13 cellular contexts compared by ENCODE assay signal in the genomic region with DNA sequence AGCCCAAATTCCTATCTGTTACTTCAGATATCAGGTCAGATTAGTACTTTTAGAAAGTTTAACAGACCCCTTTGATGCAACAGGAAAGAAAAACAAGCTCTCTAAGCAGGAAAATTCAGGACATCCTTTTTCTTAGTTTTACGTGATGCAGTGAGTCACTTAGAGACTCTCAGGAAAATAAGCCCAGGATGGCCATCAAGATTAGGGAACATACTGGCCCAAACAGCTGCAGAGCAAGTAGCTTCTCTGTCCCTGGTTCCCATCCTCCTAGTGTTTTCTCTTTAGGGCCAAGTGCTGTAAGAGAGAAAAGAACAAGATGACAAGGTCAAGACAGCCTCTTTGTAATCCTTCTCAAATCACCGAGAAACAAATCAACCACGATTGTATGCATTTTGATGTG.
DNase-seq lines count a peak whose midpoint lies in the region; ATAC-seq and TF ChIP-seq lines count a peak whose summit lies in the region.
"Had no signal": no experiment of that assay in that cellular context is flagged by ENCODE, and none has a peak within 500 bp of the region (broad histone marks: within the 10 kb centered on the region; RNA-seq: fewer than 3 reads in every experiment).

No MANE protein-coding gene starts in this region.

- 42 to 49% methylated on average over 3 of the region's 3 CpGs for WGBS in thyroid gland, 2 donors

- H3K27me3 ChIP-seq in left ventricle myocardium inferior (ENCODE audit: low read depth) = no peaks in the 10 kb centered on the region
- no peaks in the 10 kb centered on the region for H3K27me3 ChIP-seq in iPS-20b (ENCODE audit: insufficient read depth, low read length)
- H3K27me3 ChIP-seq in thyroid gland = no peaks in the 10 kb centered on the region
- H3K27me3 ChIP-seq: suprapubic skin had no signal

- intact Hi-C loops in left ventricle myocardium inferior (cut with micrococcal nuclease) = no loop called here
- intact Hi-C loops in cardiac septum (cut with DNase I) = no loop called here
- intact Hi-C loops in thyroid gland (cut with DNase I) = no loop called here
- intact Hi-C loops in sciatic nerve (cut with DNase I) = no loop called here

- no peaks in the 10 kb centered on the region for H3K36me3 ChIP-seq in left ventricle myocardium inferior
- H3K36me3 ChIP-seq in iPS-20b (ENCODE audit: insufficient read depth, low read depth, low read length) = no peaks in the 10 kb centered on the region
- no peaks in the 10 kb centered on the region for H3K36me3 ChIP-seq in thyroid gland
- H3K36me3 ChIP-seq: suprapubic skin had no signal

- ATAC-seq in GM19395 (IDR thresholded peaks at IDR 0.05; ENCODE audit: unreplicated experiment) = no peak
- no peak for ATAC-seq in sciatic nerve

- peak overlapping the region; percentile 23; the same call in 1 of the 2 replicates for H3K9ac ChIP-seq in iPS-20b (ENCODE audit: low read depth, low read length)

- no peaks in the 10 kb centered on the region for H3K4me1 ChIP-seq in left ventricle myocardium inferior
- H3K4me1 ChIP-seq in iPS-20b (ENCODE audit: insufficient read depth, low read length) = peaks cover 32% of the 10 kb centered on the region
- peaks cover 9 to 27% of the 10 kb centered on the region in 2 donors for H3K4me1 ChIP-seq in thyroid gland

- H3K27ac ChIP-seq in left ventricle myocardium inferior (replicated peaks) (peak overlapping the region; percentile 78), iPS-20b (ENCODE audit: low read length) (no peak overlapping the region), thyroid gland (peak overlapping the region; percentile 79 to 92 (median 81))
- H3K27ac ChIP-seq: suprapubic skin had no signal

- DNase-seq in left ventricle myocardium inferior = no peak
- DNase-seq in cardiac septum (ENCODE audit: low spot score) = no peak
- DNase-seq in astrocyte of the hippocampus (ENCODE audit: low read depth, low spot score) = peak; percentile 49
- DNase-seq in thyroid gland = no peak
- DNase-seq in foreskin melanocyte = no peak
- DNase-seq in sciatic nerve (ENCODE audit: low spot score) = no peak
- DNase-seq: activated CD8-positive, alpha-beta memory T cell treated with anti-CD3 and anti-CD28 coated beads, Interleukin-2, amount 50 U/mL, for 4 hours; NCI-H82; stimulated activated CD4-positive, alpha-beta T cell treated with anti-CD3 and anti-CD28 coated beads, Interleukin-4, amount 100 ng/mL, for 24 hours; T-helper 9 cell had no signal

- H3K9me3 ChIP-seq in left ventricle myocardium inferior (replicated peaks) (no peaks in the 10 kb centered on the region), iPS-20b (ENCODE audit: insufficient read depth, low read depth, low read length) (no peaks in the 10 kb centered on the region), thyroid gland (no peaks in the 10 kb centered on the region)
- H3K9me3 ChIP-seq: suprapubic skin had no signal

- H3K4me3 ChIP-seq in left ventricle myocardium inferior (peak overlapping the region; percentile 58), iPS-20b (ENCODE audit: low read length) (no peak overlapping the region), thyroid gland (replicated peaks in 1 of 3) (no peak overlapping the region)
- H3K4me3 ChIP-seq: suprapubic skin had no signal

- TF ChIP-seq CTCF in left ventricle myocardium inferior (IDR thresholded peaks at IDR 0.05; ENCODE audit: borderline replicate concordance) (no peak), thyroid gland (IDR thresholded peaks at IDR 0.05) (no peak)

- no peak for TF ChIP-seq POLR2A in thyroid gland (IDR thresholded peaks at IDR 0.05)
